In the genomic region with DNA sequence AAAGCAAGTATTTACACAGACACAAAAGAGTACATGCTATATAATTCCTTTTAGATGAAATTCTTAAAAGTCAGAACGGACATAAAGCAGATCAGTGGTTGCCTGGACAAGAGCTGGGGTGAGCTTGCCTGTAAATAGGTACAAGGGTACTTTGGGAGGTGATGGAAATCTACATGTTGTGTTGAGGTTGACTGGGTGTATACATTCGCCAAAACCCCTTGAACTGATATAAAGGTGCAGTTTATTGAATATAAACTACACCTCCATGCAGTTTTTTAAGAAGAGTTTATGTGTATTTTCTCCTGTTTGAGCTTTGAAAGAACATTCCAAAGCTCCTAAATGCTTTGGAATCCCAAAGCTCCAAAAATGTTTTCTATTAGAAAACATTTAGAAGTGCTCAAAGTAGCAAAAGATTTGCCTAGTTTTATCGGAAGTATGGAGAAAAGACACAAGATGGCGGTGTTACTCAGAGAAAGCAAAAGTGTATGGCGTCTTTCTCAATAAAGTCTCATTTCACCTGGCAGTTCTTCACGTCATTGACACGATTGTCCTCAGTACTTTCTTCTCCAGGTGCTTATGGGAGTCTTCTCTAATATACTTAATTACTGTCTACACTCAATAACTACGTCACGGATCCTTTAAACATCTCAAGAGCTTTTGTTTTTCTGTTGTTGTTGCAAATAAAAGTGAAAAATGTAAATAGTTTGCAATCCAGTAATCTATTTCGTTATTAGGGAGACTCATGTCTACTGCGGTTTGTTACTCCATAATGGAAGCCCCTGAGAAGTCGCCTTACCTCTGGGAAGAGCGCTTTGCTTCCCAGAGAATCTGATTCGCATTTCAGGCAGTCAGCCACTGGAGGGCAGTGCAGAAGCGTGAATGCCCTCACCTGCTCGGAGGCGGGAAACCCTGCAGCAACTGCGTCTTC, we compare ENCODE assay signal across 8 cellular contexts. TPM values are rescaled to one million over a fixed set of nuclear protein-coding genes. Genes with fewer than 3 reads are reported as not detected.
DNase-seq lines count a peak whose midpoint lies in the region; ATAC-seq, FAIRE-seq and TF ChIP-seq lines count a peak whose summit lies in the region.

No MANE protein-coding gene starts in this region.

- peaks cover 23% of the 10 kb centered on the region for H3K27me3 Mint-ChIP-seq in activated naive CD8-positive, alpha-beta T cell treated with anti-CD3 and anti-CD28 coated beads, Interleukin-2, amount 10 ng/mL, durations not matched to agents 7 days and 5 days

- FAIRE-seq in urothelium cell line (lab: Jason Lieb, UNC), result peak; percentile 88

- H3K9ac ChIP-seq in SK-N-SH, result peak overlapping the region; percentile 46; the same call in 1 of the 2 replicates

- peak; percentile 99 for TF ChIP-seq CTCF in SK-N-SH (IDR thresholded peaks at IDR 0.05)
- peak; percentile 34 to 87 (median 78) for TF ChIP-seq CTCF in prostate gland (IDR thresholded peaks at IDR 0.05)

- no peaks in the 10 kb centered on the region for H3K9me3 Mint-ChIP-seq in activated naive CD8-positive, alpha-beta T cell treated with anti-CD3 and anti-CD28 coated beads, Interleukin-2, amount 10 ng/mL, durations not matched to agents 7 days and 5 days

- CTCF ChIA-PET in SK-N-SH (lab: Yijun Ruan, JAX), result interaction anchor here (0.6 to 42.7 kb wide), 98 partner anchors 9 to 1193 kb away, joined by 3 to 1068 read pairs (median 4); partner anchors contain the start of genes EGFR, LANCL2 and SEC61G

- peak overlapping the region; percentile 73 for H3K4me2 ChIP-seq in SK-N-SH

- no peaks in the 10 kb centered on the region for H3K36me3 ChIP-seq in SK-N-SH (replicated peaks in 1 of 2; ENCODE audit: control insufficient read depth in 1 of 2, insufficient read depth in 2 of 2, low read length in 1 of 2)
- H3K36me3 ChIP-seq in prostate gland, result no peaks in the 10 kb centered on the region

- H3K4me3 ChIP-seq in SK-N-SH (ENCODE audit: low read depth in 2 of 2, low read length in 1 of 2) (peak overlapping the region; percentile 53 to 57), prostate gland (peak overlapping the region in 1 of 2 donors; percentile 16)

- intact Hi-C loops in cardiac septum (cut with DNase I), result loop anchor here (1.0 to 5.0 kb wide), 2 partner anchors 482 to 644 kb away; no protein-coding TSS in a partner anchor
- intact Hi-C loops in prostate gland (cut with DNase I), result no loop called here

- no peaks in the 10 kb centered on the region for H3K27me3 ChIP-seq in SK-N-SH (ENCODE audit: insufficient read depth)
- no peaks in the 10 kb centered on the region for H3K27me3 ChIP-seq in prostate gland (replicated peaks; ENCODE audit: insufficient read depth)

- no peaks in the 10 kb centered on the region for H3K9me2 ChIP-seq in SK-N-SH

- DNase-seq in ELR (ENCODE audit: low read depth) (peak; percentile 89), HCEC 1CT (peak; percentile 70), MV-4-11 (lab: John Stamatoyannopoulos, UW) (peak; percentile 45), SK-N-SH (peak; percentile 80), cardiac septum (ENCODE audit: low spot score) (peak; percentile 88), prostate gland (ENCODE audit: low spot score) (peak; percentile 83), urothelium cell line (ENCODE audit: low spot score) (peak; percentile 85)
- peak; percentile 59 for DNase-seq in activated naive CD8-positive, alpha-beta T cell treated with anti-CD3 and anti-CD28 coated beads, Interleukin-2, amount 10 ng/mL, durations not matched to agents 7 days and 5 days

- H3K4me3 Mint-ChIP-seq in activated naive CD8-positive, alpha-beta T cell treated with anti-CD3 and anti-CD28 coated beads, Interleukin-2, amount 10 ng/mL, durations not matched to agents 7 days and 5 days, result peak overlapping the region; percentile 72

- no peak for TF ChIP-seq EP300 in SK-N-SH (IDR thresholded peaks at IDR 0.05; ENCODE audit: borderline replicate concordance in 1 of 2, low read depth in 1 of 2, low read length in 1 of 2)

- H3K9me3 ChIP-seq in SK-N-SH, result no peaks in the 10 kb centered on the region
- H3K9me3 ChIP-seq in prostate gland, result no peaks in the 10 kb centered on the region

- no peaks in the 10 kb centered on the region for H3K36me3 Mint-ChIP-seq in activated naive CD8-positive, alpha-beta T cell treated with anti-CD3 and anti-CD28 coated beads, Interleukin-2, amount 10 ng/mL, durations not matched to agents 7 days and 5 days

- H3K4me1 ChIP-seq in SK-N-SH (ENCODE audit: control insufficient read depth in 1 of 2, insufficient read depth in 2 of 2, low read depth in 1 of 2, low read length in 1 of 2) (0 out of 4 replicates have a peak, but pooled peaks cover 0 to 6% of the 10 kb centered on the region in 2 experiments), prostate gland (replicated peaks) (peaks cover 3% of the 10 kb centered on the region)

- TF ChIP-seq POLR2A in prostate gland (IDR thresholded peaks at IDR 0.05), result no peak

- H3K4me1 Mint-ChIP-seq in activated naive CD8-positive, alpha-beta T cell treated with anti-CD3 and anti-CD28 coated beads, Interleukin-2, amount 10 ng/mL, durations not matched to agents 7 days and 5 days, result peaks cover 3% of the 10 kb centered on the region

- peak overlapping the region; percentile 41 to 49; a peak in 2 of 4 replicates for H3K27ac ChIP-seq in SK-N-SH (ENCODE audit: low read depth in 2 of 2, low read length in 1 of 2)
- peak overlapping the region; percentile 44 to 47 for H3K27ac ChIP-seq in prostate gland

- no peaks in the 10 kb centered on the region for H3K79me2 ChIP-seq in SK-N-SH (ENCODE audit: insufficient read depth)

- H3K27ac Mint-ChIP-seq in activated naive CD8-positive, alpha-beta T cell treated with anti-CD3 and anti-CD28 coated beads, Interleukin-2, amount 10 ng/mL, durations not matched to agents 7 days and 5 days, result no peak overlapping the region

- 13% methylated on average over 18 of the region's 18 CpGs for WGBS in SK-N-SH (ENCODE audit: low lambda C conversion rate)
- 17% methylated on average over 18 of the region's 18 CpGs for WGBS in prostate gland

- TF ChIP-seq RAD21 in SK-N-SH (IDR thresholded peaks at IDR 0.05; ENCODE audit: low read length), result peak; percentile 99

- H3F3A ChIP-seq in SK-N-SH (replicated peaks; ENCODE audit: insufficient read depth), result peaks cover 5% of the 10 kb centered on the region

- peak overlapping the region; percentile 91 for H2AFZ ChIP-seq in SK-N-SH (ENCODE audit: low read depth)

- no peaks in the 10 kb centered on the region for H4K20me1 ChIP-seq in SK-N-SH (ENCODE audit: insufficient read depth)

- peak; percentile 76 for ATAC-seq in activated naive CD8-positive, alpha-beta T cell treated with anti-CD3 and anti-CD28 coated beads, Interleukin-2, amount 10 ng/mL, durations not matched to agents 7 days and 5 days (ENCODE audit: low read depth)

- POLR2A ChIA-PET in SK-N-SH (lab: Yijun Ruan, JAX), result no interaction called here
- POLR2A ChIA-PET in activated naive CD8-positive, alpha-beta T cell treated with anti-CD3 and anti-CD28 coated beads, Interleukin-2, amount 10 ng/mL, durations not matched to agents 7 days and 5 days (lab: Charles Lee), result interaction anchor here (3.1 kb wide), 1 partner anchor 15 kb away, joined by 12 read pairs; the partner anchor contains the start of gene SEC61G

TF ChIP-seq in SK-N-SH, 30 proteins besides CTCF, POLR2A, EP300 and RAD21 (continues in another document):
- TF ChIP-seq SMC3 (IDR thresholded peaks at IDR 0.05; ENCODE audit: low read depth, low read length), result peak; percentile 98
- TF ChIP-seq NFIC (IDR thresholded peaks at IDR 0.05; ENCODE audit: borderline replicate concordance), result no peak
- no peak for TF ChIP-seq FOSL2 (IDR thresholded peaks at IDR 0.05; ENCODE audit: borderline replicate concordance, low read depth)
- TF ChIP-seq RFX5 (IDR thresholded peaks at IDR 0.05; ENCODE audit: low read length), result no peak
- TF ChIP-seq RCOR1 (IDR thresholded peaks at IDR 0.05; ENCODE audit: low read length), result peak; percentile 52; the same call in 1 of the 2 replicates
- no peak for TF ChIP-seq TEAD4 (IDR thresholded peaks at IDR 0.05; ENCODE audit: borderline replicate concordance, insufficient read depth)
- TF ChIP-seq, protein P1, sequence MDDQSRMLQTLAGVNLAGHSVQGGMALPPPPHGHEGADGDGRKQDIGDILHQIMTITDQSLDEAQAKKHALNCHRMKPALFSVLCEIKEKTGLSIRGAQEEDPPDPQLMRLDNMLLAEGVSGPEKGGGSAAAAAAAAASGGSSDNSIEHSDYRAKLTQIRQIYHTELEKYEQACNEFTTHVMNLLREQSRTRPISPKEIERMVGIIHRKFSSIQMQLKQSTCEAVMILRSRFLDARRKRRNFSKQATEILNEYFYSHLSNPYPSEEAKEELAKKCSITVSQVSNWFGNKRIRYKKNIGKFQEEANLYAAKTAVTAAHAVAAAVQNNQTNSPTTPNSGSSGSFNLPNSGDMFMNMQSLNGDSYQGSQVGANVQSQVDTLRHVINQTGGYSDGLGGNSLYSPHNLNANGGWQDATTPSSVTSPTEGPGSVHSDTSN (IDR thresholded peaks at IDR 0.05), result no peak
- TF ChIP-seq JUND (IDR thresholded peaks at IDR 0.05), result no peak
- TF ChIP-seq EZH2phosphoT487 (IDR thresholded peaks at IDR 0.05; ENCODE audit: borderline replicate concordance, low read depth), result no peak
- TF ChIP-seq TAF1 (IDR thresholded peaks at IDR 0.05; ENCODE audit: borderline replicate concordance, low read depth, low read length), result no peak
- 0 out of 2 replicates have a peak, but pooled peaks have one; percentile 67 for TF ChIP-seq YY1 (IDR thresholded peaks at IDR 0.05; ENCODE audit: low read depth)
- TF ChIP-seq, protein P2, sequence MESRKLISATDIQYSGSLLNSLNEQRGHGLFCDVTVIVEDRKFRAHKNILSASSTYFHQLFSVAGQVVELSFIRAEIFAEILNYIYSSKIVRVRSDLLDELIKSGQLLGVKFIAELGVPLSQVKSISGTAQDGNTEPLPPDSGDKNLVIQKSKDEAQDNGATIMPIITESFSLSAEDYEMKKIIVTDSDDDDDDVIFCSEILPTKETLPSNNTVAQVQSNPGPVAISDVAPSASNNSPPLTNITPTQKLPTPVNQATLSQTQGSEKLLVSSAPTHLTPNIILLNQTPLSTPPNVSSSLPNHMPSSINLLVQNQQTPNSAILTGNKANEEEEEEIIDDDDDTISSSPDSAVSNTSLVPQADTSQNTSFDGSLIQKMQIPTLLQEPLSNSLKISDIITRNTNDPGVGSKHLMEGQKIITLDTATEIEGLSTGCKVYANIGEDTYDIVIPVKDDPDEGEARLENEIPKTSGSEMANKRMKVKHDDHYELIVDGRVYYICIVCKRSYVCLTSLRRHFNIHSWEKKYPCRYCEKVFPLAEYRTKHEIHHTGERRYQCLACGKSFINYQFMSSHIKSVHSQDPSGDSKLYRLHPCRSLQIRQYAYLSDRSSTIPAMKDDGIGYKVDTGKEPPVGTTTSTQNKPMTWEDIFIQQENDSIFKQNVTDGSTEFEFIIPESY (IDR thresholded peaks at IDR 0.05; ENCODE audit: borderline replicate concordance, low read depth), result no peak
- TF ChIP-seq GATA2 (CRISPR knock-in tag; IDR thresholded peaks at IDR 0.05), result no peak

RNA-seq across cellular contexts. Expression of gene SEC61G, which starts 14.7 kb away (rescaled TPM):
- 229 and 314 TPM in 2 replicates for polyA plus RNA-seq in SK-N-SH (2012; rRNA removed)
- polyA plus RNA-seq in SK-N-SH (2012; cell fraction: cytosol; rRNA removed), result 488 and 629 TPM in 2 replicates
- polyA plus RNA-seq in SK-N-SH (2012; cell fraction: nucleus; rRNA removed), result 35.7 and 75.0 TPM in 2 replicates
- 10 to 100 TPM; 93.4 to 96.0 TPM for total RNA-seq in activated naive CD8-positive, alpha-beta T cell treated with anti-CD3 and anti-CD28 coated beads, Interleukin-2, amount 10 ng/mL, durations not matched to agents 7 days and 5 days
- total RNA-seq in cardiac septum (102 TPM), prostate gland (100 to 1,000 TPM; 253 to 473 TPM)
